In the genomic region with DNA sequence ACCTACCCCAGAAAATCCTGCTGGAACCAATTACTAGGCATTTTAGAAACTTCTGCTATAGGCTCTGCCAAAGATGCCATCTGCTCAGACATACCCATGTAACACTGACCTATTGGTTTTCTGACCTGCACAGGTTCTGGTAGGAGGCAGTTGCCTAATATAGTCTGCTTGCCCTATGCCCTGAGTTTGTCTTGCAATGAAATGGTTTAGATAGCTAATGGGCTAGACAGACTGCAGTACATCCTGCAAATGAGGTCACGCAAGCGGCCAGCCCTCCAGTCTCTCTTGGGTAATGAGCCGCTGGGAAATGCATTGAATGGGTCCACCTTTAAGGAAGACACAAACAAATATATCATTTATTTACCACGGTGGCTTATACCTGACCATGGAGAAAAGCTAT, we compare ENCODE assay signal across 13 cellular contexts.
DNase-seq lines count a peak whose midpoint lies in the region; ATAC-seq and TF ChIP-seq lines count a peak whose summit lies in the region.
"Had no signal": no experiment of that assay in that cellular context is flagged by ENCODE, and none has a peak within 500 bp of the region (broad histone marks: within the 10 kb centered on the region; RNA-seq: fewer than 3 reads in every experiment).

No MANE protein-coding gene starts in this region.

- H4K8ac ChIP-seq in neuronal stem cell (ENCODE audit: low read depth, low read length): no peak overlapping the region

- H3K9me3 ChIP-seq in neuronal stem cell (replicated peaks in 1 of 2; ENCODE audit: control insufficient read depth in 2 of 2, insufficient read depth in 1 of 2, low read depth in 1 of 2, low read length in 2 of 2) (no peaks in the 10 kb centered on the region), Karpas-422 (ENCODE audit: low read length) (no peaks in the 10 kb centered on the region)

- H3K4ac ChIP-seq in neuronal stem cell (ENCODE audit: low read length): no peak overlapping the region

- H2AFZ ChIP-seq in neuronal stem cell (ENCODE audit: low read length) (peak overlapping the region; percentile 61), Karpas-422 (ENCODE audit: low read length) (no peak overlapping the region)

- no peak overlapping the region for H3K4me3 Mint-ChIP-seq in brain
- H3K4me3 Mint-ChIP-seq: CD14-positive monocyte; CD8-positive, alpha-beta T cell had no signal

- H3K27ac ChIP-seq in neuronal stem cell (replicated peaks; ENCODE audit: low read length): peak overlapping the region; percentile 40
- H3K27ac ChIP-seq in Karpas-422 (ENCODE audit: low read length): no peak overlapping the region
- H3K27ac ChIP-seq: 22Rv1 had no signal

- no peak overlapping the region for H2BK5ac ChIP-seq in neuronal stem cell (ENCODE audit: low read length)

- H2AK5ac ChIP-seq in neuronal stem cell (ENCODE audit: low read depth, low read length): no peak overlapping the region

- H3K9me3 Mint-ChIP-seq in brain: peaks cover 0 to 3% (median 0%) of the 10 kb centered on the region in 5 experiments
- H3K9me3 Mint-ChIP-seq: CD8-positive, alpha-beta T cell had no signal

- H3K79me2 ChIP-seq in Karpas-422 (ENCODE audit: low read length): no peaks in the 10 kb centered on the region

- H3K27me3 ChIP-seq in neuronal stem cell (ENCODE audit: control insufficient read depth in 3 of 3, insufficient read depth in 3 of 3, low read depth in 1 of 3, low read length in 3 of 3) (no peaks in the 10 kb centered on the region), Karpas-422 (ENCODE audit: low read length) (no peaks in the 10 kb centered on the region)

- H3K14ac ChIP-seq in neuronal stem cell (ENCODE audit: low read length): no peak overlapping the region

- H3K27me3 Mint-ChIP-seq in brain: no peaks in the 10 kb centered on the region

- no peaks in the 10 kb centered on the region for H4K20me1 ChIP-seq in Karpas-422 (ENCODE audit: insufficient read depth, low read depth, low read length)

- H3K79me1 ChIP-seq in neuronal stem cell (ENCODE audit: low read depth, low read length): no peaks in the 10 kb centered on the region

- TF ChIP-seq CTCF in brain (conservative IDR thresholded peaks at IDR 0.05): no peak

- no peak for ATAC-seq in HG02852 (IDR thresholded peaks at IDR 0.05; ENCODE audit: unreplicated experiment)
- ATAC-seq: CD8-positive, alpha-beta T cell; HCT116 had no signal

- H3K4me1 ChIP-seq in neuronal stem cell (ENCODE audit: control insufficient read depth in 2 of 2, insufficient read depth in 1 of 2, low read depth in 1 of 2, low read length in 2 of 2): peaks cover 13 to 34% of the 10 kb centered on the region in 2 donors
- H3K4me1 ChIP-seq in Karpas-422 (ENCODE audit: low read length): peaks cover 12% of the 10 kb centered on the region

- H2BK12ac ChIP-seq in neuronal stem cell (ENCODE audit: low read length): no peak overlapping the region

- H3K27ac Mint-ChIP-seq in brain: peak overlapping the region in 3 of 5 experiments; percentile 40 to 96 (median 49)
- H3K27ac Mint-ChIP-seq: CD14-positive monocyte; CD8-positive, alpha-beta T cell had no signal

- H2BK120ac ChIP-seq in neuronal stem cell (ENCODE audit: low read depth, low read length): no peak overlapping the region

- no peaks in the 10 kb centered on the region for H3K9me2 ChIP-seq in Karpas-422 (replicated peaks; ENCODE audit: insufficient read depth, low read length)

- peak; percentile 51 for DNase-seq in DMS 273 (lab: John Stamatoyannopoulos, UW; ENCODE audit: unreplicated experiment)
- DNase-seq in DMS 273 treated with DMSO at 0.1 percent for 48 hours (lab: John Stamatoyannopoulos, UW): no peak
- DNase-seq in G401 (ENCODE audit: low spot score): peak; percentile 33
- no peak for DNase-seq in neuronal stem cell (ENCODE audit: low spot score)
- no peak for DNase-seq in Karpas-422
- DNase-seq: CD8-positive, alpha-beta T cell; COR-L47; DMS53 had no signal

- H3K9ac ChIP-seq in neuronal stem cell (ENCODE audit: low read depth, low read length, poor library complexity): no peak overlapping the region
- no peak overlapping the region for H3K9ac ChIP-seq in Karpas-422 (ENCODE audit: low read length)

- no CpG with 5 or more reads among the region's 4 CpGs for WGBS in neuronal stem cell (ENCODE audit: extremely low coverage in 2 of 2, insufficient read length in 2 of 2, insufficient replicate concordance in 1 of 2), 2 donors

- H3K36me3 ChIP-seq in neuronal stem cell (replicated peaks in 1 of 2; ENCODE audit: control insufficient read depth in 2 of 2, insufficient read depth in 2 of 2, low read length in 2 of 2): no peaks in the 10 kb centered on the region
- no peaks in the 10 kb centered on the region for H3K36me3 ChIP-seq in Karpas-422 (ENCODE audit: insufficient read depth, low read length)

- no peak overlapping the region for H2BK15ac ChIP-seq in neuronal stem cell (ENCODE audit: low read length)

- no peak overlapping the region for H4K91ac ChIP-seq in neuronal stem cell (ENCODE audit: low read depth, low read length, poor library complexity)

- in situ Hi-C loops in G401 (cut with HindIII; ENCODE audit: low sequenced_read_pairs): no loop called here

- peaks cover 57% of the 10 kb centered on the region for H3K4me1 Mint-ChIP-seq in brain

- H3K4me2 ChIP-seq in neuronal stem cell (ENCODE audit: insufficient read depth, low read length, poor library complexity, severe bottlenecking): no peak overlapping the region
- H3K4me2 ChIP-seq in Karpas-422 (ENCODE audit: low read depth, low read length, poor library complexity, severe bottlenecking): no peak overlapping the region

- no peak overlapping the region for H3K18ac ChIP-seq in neuronal stem cell (ENCODE audit: low read length)

- H3K23ac ChIP-seq in neuronal stem cell (ENCODE audit: low read depth, low read length, poor library complexity): no peak overlapping the region

- no peaks in the 10 kb centered on the region for H3K36me3 Mint-ChIP-seq in brain
- H3K36me3 Mint-ChIP-seq: CD14-positive monocyte; CD8-positive, alpha-beta T cell had no signal

- no peak overlapping the region for H3K4me3 ChIP-seq in neuronal stem cell (ENCODE audit: low read length in 2 of 2)
- no peak overlapping the region for H3K4me3 ChIP-seq in Karpas-422 (ENCODE audit: low read length)

Comparison
In these comparisons a context has a peak if more than half of its experiments do, and no peak if none do; other contexts are left out.
1. DNase-seq: peak in DMS 273 (single experiment) and G401 (single experiment); none in DMS 273 treated with DMSO at 0.1 percent for 48 hours (single experiment), neuronal stem cell (single experiment) and Karpas-422 (single experiment).